18 cellular contexts compared by ENCODE assay signal in the genomic region with DNA sequence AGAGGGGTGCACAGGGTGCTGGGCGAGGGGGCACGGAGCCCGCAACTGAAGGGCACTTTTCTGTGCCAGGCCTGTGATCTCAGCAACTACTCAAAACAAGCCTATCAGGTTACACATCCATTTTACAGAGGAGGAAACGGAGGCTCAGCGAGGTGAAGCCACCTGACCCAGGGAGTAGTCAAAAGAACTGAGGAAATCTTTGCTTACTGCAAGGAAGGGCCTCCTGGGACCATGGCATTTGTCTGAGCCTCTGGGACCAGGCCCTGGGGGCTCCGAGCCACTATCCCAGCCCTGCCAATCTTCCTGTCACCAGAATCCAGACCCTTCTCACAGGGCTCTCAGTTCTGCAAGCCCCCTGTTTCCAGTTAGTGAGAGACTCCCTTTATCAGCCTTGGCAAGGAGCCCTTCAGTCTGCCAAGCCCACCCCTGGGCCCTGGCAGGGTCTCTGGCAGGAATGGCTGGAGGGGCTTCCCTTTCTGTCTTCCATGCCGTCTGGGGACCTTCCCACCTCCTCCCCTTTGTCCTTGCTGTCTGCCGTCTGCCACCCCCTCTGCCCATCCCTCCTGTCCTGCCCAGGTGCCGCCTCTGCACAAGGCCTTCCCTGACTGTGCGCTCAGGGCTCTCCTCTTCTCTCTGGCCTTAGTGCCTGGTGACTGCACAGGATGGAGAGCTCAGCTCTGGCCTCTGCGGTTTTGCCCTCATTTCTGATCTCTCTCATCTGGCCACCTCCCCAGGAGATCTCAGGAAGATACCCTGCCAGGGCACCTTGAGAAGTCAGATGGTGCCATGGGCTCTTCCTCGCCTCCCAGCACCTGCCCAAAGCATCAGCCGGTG.
DNase-seq lines count a peak whose midpoint lies in the region; ATAC-seq and TF ChIP-seq lines count a peak whose summit lies in the region.
"Had no signal": no experiment of that assay in that cellular context is flagged by ENCODE, and none has a peak within 500 bp of the region (broad histone marks: within the 10 kb centered on the region; RNA-seq: fewer than 3 reads in every experiment).

No MANE protein-coding gene starts in this region.

- H3K9me3 ChIP-seq in PC-9 (ENCODE audit: insufficient read depth, low read depth) = no peaks in the 10 kb centered on the region
- no peaks in the 10 kb centered on the region for H3K9me3 ChIP-seq in psoas muscle
- H3K9me3 ChIP-seq in thyroid gland = no peaks in the 10 kb centered on the region
- H3K9me3 ChIP-seq: lower lobe of right lung had no signal

- H3K79me2 ChIP-seq in PC-9 (ENCODE audit: low read depth) = no peaks in the 10 kb centered on the region

- H3K4me2 ChIP-seq in PC-9 = peak overlapping the region; percentile 65

- H3K27me3 ChIP-seq in PC-9 (ENCODE audit: insufficient read depth, low read depth) (no peaks in the 10 kb centered on the region), psoas muscle (ENCODE audit: insufficient read depth in 3 of 3, low read length in 2 of 3) (no peaks in the 10 kb centered on the region), thyroid gland (no peaks in the 10 kb centered on the region)

- H3K9me2 ChIP-seq in PC-9 (ENCODE audit: insufficient read depth) = no peaks in the 10 kb centered on the region

- no peak for TF ChIP-seq POLR2A in thyroid gland (IDR thresholded peaks at IDR 0.05)

- POLR2A ChIA-PET in PC-9 (lab: Charles Lee; ENCODE audit: unreplicated experiment) = interaction anchor here (0.6 kb wide), 2 partner anchors 73 to 185 kb away, joined by 3 read pairs; no protein-coding TSS in a partner anchor

- CTCF ChIA-PET in PC-9 (lab: Charles Lee) = interaction anchor here (1.0 kb wide), 2 partner anchors 12 kb away, joined by 3 to 7 read pairs; no protein-coding TSS in a partner anchor

- DNase-seq in PC-9 = peak in 1 of 2 experiments; percentile 19
- DNase-seq in left ventricle myocardium superior = no peak
- DNase-seq in psoas muscle = no peak
- DNase-seq in activated naive CD4-positive, alpha-beta T cell treated with Interleukin-2 at 50 U/mL for 16 hours = no peak
- no peak for DNase-seq in NCI-H748 treated with DMSO at 0.1 percent for 48 hours (lab: John Stamatoyannopoulos, UW)
- no peak for DNase-seq in thyroid gland
- DNase-seq: activated gamma-delta T cell treated with Interleukin-2 at 50 U/mL for 16 hours; CD8-positive, alpha-beta memory T cell; effector CD4-positive, alpha-beta T cell; NCI-H146; NCI-H446; stimulated activated naive CD4-positive, alpha-beta T cell treated with Interleukin-2 at 50 U/mL for 16 hours; SW 1271 had no signal

- no peaks in the 10 kb centered on the region for H4K20me1 ChIP-seq in PC-9 (ENCODE audit: insufficient read depth)

- intact Hi-C loops in PC-9 (cut with micrococcal nuclease; ENCODE audit: unreplicated experiment) = loop anchor here (1.0 to 2.0 kb wide), 3 partner anchors 16 to 142 kb away; no protein-coding TSS in a partner anchor
- intact Hi-C loops in left ventricle myocardium superior (cut with micrococcal nuclease) = no loop called here
- intact Hi-C loops in psoas muscle (cut with DNase I) = no loop called here
- intact Hi-C loops in thyroid gland (cut with DNase I) = no loop called here

- TF ChIP-seq CTCF in C4-2B (conservative IDR thresholded peaks at IDR 0.05) (no peak), PC-9 (conservative IDR thresholded peaks at IDR 0.05) (no peak), psoas muscle (IDR thresholded peaks at IDR 0.05) (no peak), thyroid gland (IDR thresholded peaks at IDR 0.05) (no peak)

- H2AFZ ChIP-seq in PC-9 = peak overlapping the region; percentile 15; the same call in 1 of the 2 replicates

- peak overlapping the region; percentile 11; the same call in 1 of the 2 replicates for H3K4me3 ChIP-seq in PC-9
- peak overlapping the region; percentile 23 for H3K4me3 ChIP-seq in psoas muscle
- no peak overlapping the region for H3K4me3 ChIP-seq in thyroid gland (replicated peaks in 1 of 3)
- H3K4me3 ChIP-seq: lower lobe of right lung, skin epidermis had no signal

- peaks cover 14% of the 10 kb centered on the region for H3F3A ChIP-seq in PC-9 (ENCODE audit: insufficient read depth, low read depth)

- no TSS peak for BruUV-seq in PC-9 (replicated peaks; lab: Mats Ljungman, UMichigan)

- WGBS in psoas muscle, 3 donors = 38 to 52% (median 39%) methylated on average over 13 of the region's 13 CpGs
- WGBS in thyroid gland, 2 donors = 87 to 89% methylated on average over 12 to 13 of the region's 13 CpGs

- H3K36me3 ChIP-seq in PC-9 (ENCODE audit: low read depth) (no peaks in the 10 kb centered on the region), psoas muscle (ENCODE audit: insufficient read depth in 1 of 2, low read depth in 1 of 2) (no peaks in the 10 kb centered on the region), thyroid gland (no peaks in the 10 kb centered on the region)
- H3K36me3 ChIP-seq: lower lobe of right lung had no signal

- peaks cover 44% of the 10 kb centered on the region for H3K4me1 ChIP-seq in PC-9 (replicated peaks; ENCODE audit: insufficient read depth)
- peaks cover 49% of the 10 kb centered on the region for H3K4me1 ChIP-seq in psoas muscle
- H3K4me1 ChIP-seq in thyroid gland = peaks cover 0 to 17% of the 10 kb centered on the region in 2 donors

- H3K27ac ChIP-seq in C4-2B (peak overlapping the region; percentile 22), PC-9 (peak overlapping the region; percentile 83), psoas muscle (peak overlapping the region; percentile 90), thyroid gland (no peak overlapping the region)
- H3K27ac ChIP-seq: HL-60, lower lobe of right lung had no signal

- ATAC-seq in left ventricle myocardium superior (peak; percentile 13), psoas muscle (peak; percentile 42 to 55 (median 50)), HG03045 (IDR thresholded peaks at IDR 0.05; ENCODE audit: unreplicated experiment) (no peak)

Comparison
In these comparisons a context has a peak if more than half of its experiments do, and no peak if none do; other contexts are left out.
1. H3K27ac ChIP-seq: peak in C4-2B (single experiment), PC-9 (single experiment) and psoas muscle (single experiment); none in thyroid gland (0 of 3).
2. H3K4me3 ChIP-seq: peak in PC-9 (single experiment) and psoas muscle (single experiment); none in thyroid gland (0 of 3).